In the genomic region with DNA sequence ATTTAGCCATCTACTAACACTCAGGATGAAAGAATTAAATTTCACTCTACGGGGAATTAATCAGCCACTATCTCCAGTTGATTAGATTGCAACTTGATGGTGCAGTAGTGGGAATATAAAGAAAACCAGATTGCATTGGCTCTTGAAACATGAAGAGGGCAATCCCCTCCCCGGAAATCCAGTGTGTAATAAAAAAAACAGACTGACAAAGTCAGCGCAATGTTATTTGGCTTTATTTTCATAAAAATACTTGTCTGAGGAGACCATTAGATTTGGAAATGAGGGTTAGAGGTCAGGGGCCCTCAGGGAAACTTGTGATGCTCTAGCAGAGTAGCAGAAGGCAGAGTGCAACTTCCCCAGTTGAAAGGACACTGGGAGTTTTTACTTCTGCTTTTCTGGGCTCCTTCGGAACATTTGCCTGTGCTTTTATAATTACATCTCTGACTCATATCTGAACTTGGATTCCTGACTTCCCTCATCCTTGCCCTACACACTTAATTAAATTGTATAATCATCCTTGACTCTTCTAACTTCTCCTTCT, we compare ENCODE assay signal across 9 cellular contexts.
DNase-seq lines count a peak whose midpoint lies in the region; ATAC-seq and TF ChIP-seq lines count a peak whose summit lies in the region.
"Had no signal": no experiment of that assay in that cellular context is flagged by ENCODE, and none has a peak within 500 bp of the region (broad histone marks: within the 10 kb centered on the region; RNA-seq: fewer than 3 reads in every experiment).

No MANE protein-coding gene starts in this region.

- H3K27ac Mint-ChIP-seq in brain = peak overlapping the region in 3 of 5 experiments; percentile 8 to 68 (median 35)
- no peak overlapping the region for H3K27ac Mint-ChIP-seq in activated CD4-positive, alpha-beta T cell treated with anti-CD3 and anti-CD28 coated beads for 36 hours
- H3K27ac Mint-ChIP-seq in activated T-helper 17 cell treated with anti-CD3 and anti-CD28 coated beads, Interleukin-2, amount 50 U/mL, for 72 hours = no peak overlapping the region

- POLR2A ChIA-PET in activated CD4-positive, alpha-beta T cell treated with anti-CD3 and anti-CD28 coated beads for 36 hours (lab: Charles Lee) = no interaction called here

- TF ChIP-seq CTCF in AG09309 (IDR thresholded peaks at IDR 0.05; ENCODE audit: control insufficient read depth, insufficient read depth, low read depth, low read length, missing control alignments) (no peak), brain (conservative IDR thresholded peaks at IDR 0.05) (no peak), mucosa of descending colon (IDR thresholded peaks at IDR 0.05) (no peak)

- no peaks in the 10 kb centered on the region for H3K36me3 Mint-ChIP-seq in brain
- no peaks in the 10 kb centered on the region for H3K36me3 Mint-ChIP-seq in activated CD4-positive, alpha-beta T cell treated with anti-CD3 and anti-CD28 coated beads for 36 hours (ENCODE audit: low read depth)
- H3K36me3 Mint-ChIP-seq in activated T-helper 17 cell treated with anti-CD3 and anti-CD28 coated beads, Interleukin-2, amount 50 U/mL, for 72 hours (ENCODE audit: low read depth) = no peaks in the 10 kb centered on the region

- H3K9me3 ChIP-seq in mucosa of descending colon = no peaks in the 10 kb centered on the region

- ATAC-seq in HG03342 (IDR thresholded peaks at IDR 0.05; ENCODE audit: unreplicated experiment) (peak; percentile 81), mucosa of descending colon (peak; percentile 76), GM21619 (IDR thresholded peaks at IDR 0.05; ENCODE audit: unreplicated experiment) (no peak)
- no peak for ATAC-seq in activated CD4-positive, alpha-beta T cell treated with anti-CD3 and anti-CD28 coated beads for 36 hours
- ATAC-seq in activated T-helper 17 cell treated with anti-CD3 and anti-CD28 coated beads, Interleukin-2, amount 50 U/mL, for 72 hours (replicated peaks) = no peak

- peaks cover 25% of the 10 kb centered on the region for H3K4me1 Mint-ChIP-seq in brain
- no peaks in the 10 kb centered on the region for H3K4me1 Mint-ChIP-seq in activated CD4-positive, alpha-beta T cell treated with anti-CD3 and anti-CD28 coated beads for 36 hours
- H3K4me1 Mint-ChIP-seq in activated T-helper 17 cell treated with anti-CD3 and anti-CD28 coated beads, Interleukin-2, amount 50 U/mL, for 72 hours = no peaks in the 10 kb centered on the region

- DNase-seq in AG09309 (ENCODE audit: low read depth) (peak; percentile 10), mucosa of descending colon (peak in 1 of 3 donors; percentile 29), NK-92 (lab: John Stamatoyannopoulos, UW; ENCODE audit: unreplicated experiment) (no peak)
- DNase-seq in activated CD4-positive, alpha-beta T cell treated with anti-CD3 and anti-CD28 coated beads for 36 hours = no peak
- DNase-seq: activated T-cell treated with anti-CD3 and anti-CD28 coated beads, Interleukin-2, amount 50 U/mL, for 48 hours had no signal

- CTCF ChIA-PET in activated CD4-positive, alpha-beta T cell treated with anti-CD3 and anti-CD28 coated beads for 36 hours (lab: Charles Lee) = no interaction called here

- H3K27me3 Mint-ChIP-seq in brain = no peaks in the 10 kb centered on the region
- H3K27me3 Mint-ChIP-seq in activated CD4-positive, alpha-beta T cell treated with anti-CD3 and anti-CD28 coated beads for 36 hours = no peaks in the 10 kb centered on the region
- H3K27me3 Mint-ChIP-seq in activated T-helper 17 cell treated with anti-CD3 and anti-CD28 coated beads, Interleukin-2, amount 50 U/mL, for 72 hours = no peaks in the 10 kb centered on the region

- peaks cover 7% of the 10 kb centered on the region for H3K4me1 ChIP-seq in mucosa of descending colon (ENCODE audit: low read depth)

- H3K36me3 ChIP-seq in mucosa of descending colon (ENCODE audit: low read depth) = no peaks in the 10 kb centered on the region

- intact Hi-C loops in mucosa of descending colon (cut with DNase I, micrococcal nuclease) = no loop called here
- intact Hi-C loops in activated CD4-positive, alpha-beta T cell treated with anti-CD3 and anti-CD28 coated beads for 36 hours (cut with DNase I, micrococcal nuclease) = no loop called here

- peaks cover 0 to 13% (median 4%) of the 10 kb centered on the region in 5 experiments for H3K9me3 Mint-ChIP-seq in brain
- H3K9me3 Mint-ChIP-seq in activated CD4-positive, alpha-beta T cell treated with anti-CD3 and anti-CD28 coated beads for 36 hours (ENCODE audit: low read depth) = peaks cover 8% of the 10 kb centered on the region
- peaks cover 4% of the 10 kb centered on the region for H3K9me3 Mint-ChIP-seq in activated T-helper 17 cell treated with anti-CD3 and anti-CD28 coated beads, Interleukin-2, amount 50 U/mL, for 72 hours

- peak overlapping the region in 2 of 5 experiments; percentile 32 to 59 for H3K4me3 Mint-ChIP-seq in brain
- H3K4me3 Mint-ChIP-seq in activated CD4-positive, alpha-beta T cell treated with anti-CD3 and anti-CD28 coated beads for 36 hours = no peak overlapping the region
- no peak overlapping the region for H3K4me3 Mint-ChIP-seq in activated T-helper 17 cell treated with anti-CD3 and anti-CD28 coated beads, Interleukin-2, amount 50 U/mL, for 72 hours

- H3K4me3 ChIP-seq in AG09309 (ENCODE audit: control insufficient read depth, low read depth, low read length) (no peak overlapping the region), mucosa of descending colon (no peak overlapping the region)

Comparison
In these comparisons a context has a peak if more than half of its experiments do, and no peak if none do; other contexts are left out.
1. ATAC-seq: peak in HG03342 (single experiment) and mucosa of descending colon (single experiment); none in activated CD4-positive, alpha-beta T cell treated with anti-CD3 and anti-CD28 coated beads for 36 hours (single experiment), activated T-helper 17 cell treated with anti-CD3 and anti-CD28 coated beads, Interleukin-2, amount 50 U/mL, for 72 hours (single experiment) and GM21619 (single experiment).
2. H3K27ac Mint-ChIP-seq: peak in brain (3 of 5); none in activated CD4-positive, alpha-beta T cell treated with anti-CD3 and anti-CD28 coated beads for 36 hours (single experiment) and activated T-helper 17 cell treated with anti-CD3 and anti-CD28 coated beads, Interleukin-2, amount 50 U/mL, for 72 hours (single experiment).